ENCODE assay signal across 4 cellular contexts in the genomic region with DNA sequence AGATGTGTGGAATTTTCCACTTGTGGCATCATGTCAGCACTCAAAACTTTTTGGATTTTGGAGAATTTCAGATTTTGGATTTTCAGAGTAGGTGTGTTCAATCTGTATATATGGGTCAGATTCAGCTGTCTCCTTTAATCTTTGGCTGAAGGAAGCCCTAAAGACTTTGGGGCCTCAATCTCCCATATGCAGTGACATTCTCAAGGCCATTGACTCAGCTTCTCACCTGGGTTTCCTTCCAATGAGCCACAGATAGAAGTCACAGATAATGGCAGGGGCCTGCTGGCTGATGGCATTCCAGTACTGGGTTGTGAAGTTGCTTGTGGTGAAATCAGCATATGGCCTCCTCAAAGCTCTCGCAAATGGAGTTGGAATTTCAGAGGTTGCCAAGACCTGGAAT.
DNase-seq lines count a peak whose midpoint lies in the region; TF ChIP-seq lines count a peak whose summit lies in the region.
"Not testable (repeated sequence)": the region's sequence is repeated elsewhere in the genome, so short reads cannot be mapped to it uniquely, and the experiment has no call there.

No MANE protein-coding gene starts in this region.

- H4K12ac ChIP-seq in trophoblast cell (ENCODE audit: low read depth, low read length) = not testable (repeated sequence)

- H3K4me2 ChIP-seq in Karpas-422 (ENCODE audit: low read depth, low read length, poor library complexity, severe bottlenecking); mesendoderm (ENCODE audit: low read length); trophoblast cell (ENCODE audit: low read length): not testable (repeated sequence)

- WGBS in endodermal cell (ENCODE audit: insufficient coverage in 1 of 2, insufficient read length in 1 of 2), 2 experiments = 62% methylated on average over 1 of the region's 1 CpG; no CpG with 5 or more reads in 1 of the 2 experiments
- no CpG with 5 or more reads among the region's 1 CpG for WGBS in mesendoderm (ENCODE audit: extremely low coverage, insufficient coverage, low lambda C conversion rate)
- WGBS in trophoblast cell (ENCODE audit: extremely low coverage, insufficient coverage, insufficient read length) = no CpG with 5 or more reads among the region's 1 CpG

- not testable (repeated sequence) for H3K27me3 Mint-ChIP-seq in endodermal cell (ENCODE audit: insufficient read depth)

- H3K36me3 Mint-ChIP-seq in endodermal cell (ENCODE audit: low read depth) = not testable (repeated sequence)

- H3K9me3 Mint-ChIP-seq in endodermal cell = not testable (repeated sequence)

- not testable (repeated sequence) for H3K4ac ChIP-seq in mesendoderm (ENCODE audit: low read depth, low read length); trophoblast cell (ENCODE audit: low read depth, low read length)

- not testable (repeated sequence) for H4K5ac ChIP-seq in mesendoderm (ENCODE audit: low read length)

- H3K4me1 Mint-ChIP-seq in endodermal cell = not testable (repeated sequence)

- not testable (repeated sequence) for H3K27ac Mint-ChIP-seq in endodermal cell

- H3K79me1 ChIP-seq in mesendoderm (ENCODE audit: low read length); trophoblast cell (ENCODE audit: low read length): not testable (repeated sequence)

- H3K4me1 ChIP-seq in Karpas-422 (ENCODE audit: low read length); endodermal cell (ENCODE audit: control insufficient read depth, insufficient read depth, low read length); mesendoderm (ENCODE audit: control insufficient read depth, low read depth, low read length); trophoblast cell (ENCODE audit: control insufficient read depth in 1 of 2, insufficient read depth in 2 of 2, low read length in 2 of 2): not testable (repeated sequence)

- DNase-seq in Karpas-422 = peak; percentile 23
- peak; percentile 49 for DNase-seq in endodermal cell
- DNase-seq in mesendoderm = peak; percentile 79
- DNase-seq in trophoblast cell = peak; percentile 52 to 78

- not testable (repeated sequence) for H2AK5ac ChIP-seq in mesendoderm (ENCODE audit: low read length); trophoblast cell (ENCODE audit: low read length)

- H3K56ac ChIP-seq in mesendoderm (ENCODE audit: low read length) = not testable (repeated sequence)

- not testable (repeated sequence) for H4K91ac ChIP-seq in trophoblast cell (ENCODE audit: low read depth, low read length)

- H3K79me2 ChIP-seq in Karpas-422 (ENCODE audit: low read length); mesendoderm (ENCODE audit: control insufficient read depth, insufficient read depth, low read length); trophoblast cell (ENCODE audit: control insufficient read depth, insufficient read depth, low read length, poor library complexity): not testable (repeated sequence)

- not testable (repeated sequence) for H4K20me1 ChIP-seq in Karpas-422 (ENCODE audit: insufficient read depth, low read depth, low read length)

- H3K18ac ChIP-seq in mesendoderm (ENCODE audit: low read length); trophoblast cell (ENCODE audit: low read length): not testable (repeated sequence)

- H2BK15ac ChIP-seq in mesendoderm (replicated peaks; ENCODE audit: low read depth) = not testable (repeated sequence)

- H3K9ac ChIP-seq in Karpas-422 (ENCODE audit: low read length); endodermal cell (ENCODE audit: extremely low read depth, low read length, poor library complexity, severe bottlenecking); mesendoderm (ENCODE audit: low read length); trophoblast cell (ENCODE audit: low read length): not testable (repeated sequence)

- not testable (repeated sequence) for H3K9me2 ChIP-seq in Karpas-422 (replicated peaks; ENCODE audit: insufficient read depth, low read length)

- not testable (repeated sequence) for H2BK12ac ChIP-seq in trophoblast cell (ENCODE audit: low read length)

- not testable (repeated sequence) for H2BK5ac ChIP-seq in mesendoderm (ENCODE audit: low read length); trophoblast cell (ENCODE audit: low read depth, low read length, poor library complexity)

- not testable (repeated sequence) for H3K14ac ChIP-seq in trophoblast cell (ENCODE audit: low read length)

- not testable (repeated sequence) for H3K23ac ChIP-seq in mesendoderm (ENCODE audit: low read length); trophoblast cell (ENCODE audit: low read length)

- not testable (repeated sequence) for H4K8ac ChIP-seq in mesendoderm (ENCODE audit: low read depth, low read length); trophoblast cell (ENCODE audit: low read depth, low read length)

- not testable (repeated sequence) for H3K27me3 ChIP-seq in Karpas-422 (ENCODE audit: low read length); endodermal cell (ENCODE audit: control insufficient read depth, insufficient read depth, low read length, poor library complexity, severe bottlenecking); mesendoderm (ENCODE audit: insufficient read depth, low read length, poor library complexity); trophoblast cell (ENCODE audit: insufficient read depth, low read length)

- not testable (repeated sequence) for H3K4me3 Mint-ChIP-seq in endodermal cell

- not testable (repeated sequence) for H2AFZ ChIP-seq in Karpas-422 (ENCODE audit: low read length); trophoblast cell (ENCODE audit: insufficient read depth, low read length, poor library complexity)

- not testable (repeated sequence) for H3K9me3 ChIP-seq in Karpas-422 (ENCODE audit: low read length); endodermal cell (ENCODE audit: control insufficient read depth, low read length); trophoblast cell (ENCODE audit: insufficient read depth, low read depth, low read length)

- not testable (repeated sequence) for H3K4me3 ChIP-seq in Karpas-422 (ENCODE audit: low read length); endodermal cell (ENCODE audit: low read length); mesendoderm (ENCODE audit: low read length); trophoblast cell (ENCODE audit: low read depth, low read length)

- H3K36me3 ChIP-seq in Karpas-422 (ENCODE audit: insufficient read depth, low read length); endodermal cell (ENCODE audit: control insufficient read depth, insufficient read depth, low read length); mesendoderm (ENCODE audit: control insufficient read depth, insufficient read depth, low read length); trophoblast cell (ENCODE audit: control insufficient read depth in 1 of 2, insufficient read depth in 2 of 2, low read length in 2 of 2): not testable (repeated sequence)

- TF ChIP-seq CTCF in endodermal cell (conservative IDR thresholded peaks at IDR 0.05) = not testable (repeated sequence)

- not testable (repeated sequence) for H3K27ac ChIP-seq in Karpas-422 (ENCODE audit: low read length); endodermal cell (ENCODE audit: low read depth, low read length); mesendoderm (ENCODE audit: low read depth, low read length); trophoblast cell (ENCODE audit: low read depth, low read length)

- H2BK120ac ChIP-seq in mesendoderm (ENCODE audit: low read depth, low read length); trophoblast cell (ENCODE audit: insufficient read depth, low read length, poor library complexity): not testable (repeated sequence)

Comparison
In these comparisons a context has a peak if more than half of its experiments do, and no peak if none do; other contexts are left out.
1. DNase-seq: peak in every context shown above with its lines; median percentile 79 in mesendoderm; 65 in trophoblast cell; 49 in endodermal cell; 23 in Karpas-422.